ENCODE assay signal across 22 cellular contexts in genomic region chr10:43715334-43715733, GRCh38.
"Had no signal": no experiment of that assay in that cellular context is flagged by ENCODE, and none has a peak within 500 bp of the region (broad histone marks: within the 10 kb centered on the region; RNA-seq: fewer than 3 reads in every experiment).

No MANE protein-coding gene starts in this region.

- H3K36me3 Mint-ChIP-seq: naive thymus-derived CD4-positive, alpha-beta T cell had no signal

- H3K36me3 ChIP-seq: colonic mucosa, esophagus squamous epithelium, gastrocnemius medialis, heart right ventricle, left lung, lower lobe of right lung had no signal

- ATAC-seq: gastrocnemius medialis; heart right ventricle; left cardiac atrium; left lung; left ventricle myocardium superior; lower lobe of right lung; naive thymus-derived CD4-positive, alpha-beta T cell had no signal

- H3K4me3 Mint-ChIP-seq: dendritic cell treated with granulocyte-macrophage colony-stimulating factor and Interleukin-4, amounts not matched to agents 40 ng/mL and 50 ng/mL, for 4 days; naive thymus-derived CD4-positive, alpha-beta T cell had no signal

- H3K27ac Mint-ChIP-seq: dendritic cell treated with granulocyte-macrophage colony-stimulating factor and Interleukin-4, amounts not matched to agents 40 ng/mL and 50 ng/mL, for 4 days had no signal

- FAIRE-seq: endothelial cell of umbilical vein, islet of Langerhans, keratinocyte had no signal

- H3K27me3 Mint-ChIP-seq: dendritic cell treated with granulocyte-macrophage colony-stimulating factor and Interleukin-4, amounts not matched to agents 40 ng/mL and 50 ng/mL, for 4 days had no signal

- H3K27ac ChIP-seq: colonic mucosa, esophagus squamous epithelium, gastrocnemius medialis, heart right ventricle, left lung, lower lobe of right lung had no signal

- H3K4me3 ChIP-seq: colonic mucosa, esophagus squamous epithelium, gastrocnemius medialis, heart right ventricle, left lung, lower lobe of right lung had no signal

- H3K4me1 ChIP-seq: colonic mucosa, esophagus squamous epithelium, gastrocnemius medialis, heart right ventricle, left lung, lower lobe of right lung had no signal

- H3K9me3 ChIP-seq: colonic mucosa, esophagus squamous epithelium, gastrocnemius medialis, left lung, lower lobe of right lung had no signal

- DNase-seq: colonic mucosa; cortex of kidney; effector CD8-positive, alpha-beta T cell; esophagus squamous epithelium; foreskin fibroblast; foreskin melanocyte; gastrocnemius medialis; glutamatergic neuron; head of caudate nucleus; heart right ventricle; hippocampal formation; left cardiac atrium; left ventricle myocardium superior; lower lobe of right lung; mesendoderm; midbrain; naive thymus-derived CD4-positive, alpha-beta T cell had no signal

- H3K27me3 ChIP-seq: colonic mucosa, esophagus squamous epithelium, gastrocnemius medialis, heart right ventricle, left lung had no signal
